8 cellular contexts compared by ENCODE assay signal in genomic region chr3:31533169-31533870, GRCh38. TPM values are rescaled to one million over a fixed set of nuclear protein-coding genes. Genes with fewer than 3 reads are reported as not detected.
DNase-seq lines count a peak whose midpoint lies in the region; ATAC-seq and TF ChIP-seq lines count a peak whose summit lies in the region.

No MANE protein-coding gene starts in this region.

- TF ChIP-seq CTCF in CD14-positive monocyte (IDR thresholded peaks at IDR 0.05) (no peak), lower leg skin (IDR thresholded peaks at IDR 0.05) (no peak)

- peak; percentile 1 for ATAC-seq in GM19467 (IDR thresholded peaks at IDR 0.05; ENCODE audit: unreplicated experiment)

- peak overlapping the region; percentile 92 to 99 (median 94) for H3K27ac Mint-ChIP-seq in CD14-positive monocyte

- H3K4me3 Mint-ChIP-seq in CD14-positive monocyte, result peak overlapping the region; percentile 97 to 99

- no peaks in the 10 kb centered on the region for H3K27me3 Mint-ChIP-seq in CD14-positive monocyte (ENCODE audit: low read depth in 3 of 3)

- H3K36me3 ChIP-seq in HUES64 (ENCODE audit: insufficient read depth, low read length), result no peaks in the 10 kb centered on the region

- peaks cover 46% of the 10 kb centered on the region for H3K4me1 ChIP-seq in HUES64 (ENCODE audit: insufficient read depth, low read length)

- peak overlapping the region; percentile 98 for H3K9ac ChIP-seq in HUES64 (ENCODE audit: low read depth, low read length)

- intact Hi-C loops in CD14-positive monocyte (cut with micrococcal nuclease), result loop anchor here (10.0 kb wide), 1 partner anchor 299 kb away; no protein-coding TSS in a partner anchor
- intact Hi-C loops in lower leg skin (cut with DNase I; ENCODE audit: low total_unique reads), result no loop called here

- H3K4me1 Mint-ChIP-seq in CD14-positive monocyte, result peaks cover 34% of the 10 kb centered on the region

- H3K36me3 Mint-ChIP-seq in CD14-positive monocyte, result no peaks in the 10 kb centered on the region

- H3K27ac ChIP-seq in HUES64 (ENCODE audit: low read depth, low read length) (peak overlapping the region; percentile 99), cingulate gyrus (ENCODE audit: low read depth, low read length) (peak overlapping the region; percentile 88)

- H3K9me3 Mint-ChIP-seq in CD14-positive monocyte, result no peaks in the 10 kb centered on the region

- H3K9me3 ChIP-seq in HUES64 (ENCODE audit: insufficient read depth, low read depth, low read length), result no peaks in the 10 kb centered on the region

- no peaks in the 10 kb centered on the region for H3K27me3 ChIP-seq in HUES64 (ENCODE audit: insufficient read depth, low read length)

- no peak for TF ChIP-seq POLR2A in lower leg skin (IDR thresholded peaks at IDR 0.05)

- under 1% methylated on average over 79 of the region's 79 CpGs for WGBS in HUES64
- 1% methylated on average over 23 to 58 of the region's 79 CpGs for WGBS in lower leg skin, 2 donors

- peak; percentile 60 for DNase-seq in CD14-positive monocyte (ENCODE audit: low spot score)
- DNase-seq in activated CD4-positive, alpha-beta T cell treated with anti-CD3 and anti-CD28 coated beads for 24 hours (ENCODE audit: low read depth in 2 of 2), result peak; percentile 33 to 39
- DNase-seq in lower leg skin (ENCODE audit: low spot score in 2 of 2), result peak; percentile 43 to 93
- DNase-seq in stimulated activated CD4-positive, alpha-beta T cell treated with anti-CD3 and anti-CD28 coated beads, TNF-alpha, amount 100 ng/mL, for 24 hours (ENCODE audit: low read depth in 3 of 3), result peak; percentile 18 to 46 (median 28)
- DNase-seq in inferior parietal cortex (ENCODE audit: extremely low spot score), result no peak

- H3K4me3 ChIP-seq in HUES64 (ENCODE audit: low read length) (peak overlapping the region; percentile 85), lower leg skin (ENCODE audit: low read depth, poor library complexity, severe bottlenecking) (peak overlapping the region; percentile 99)

RNA-seq across cellular contexts. Expression of gene STT3B, which starts 0.6 kb away (rescaled TPM):
- polyA plus RNA-seq in CD14-positive monocyte, result 10 to 100 TPM; 86.3 to 97.0 TPM
- 103 TPM for polyA plus RNA-seq in HUES64 (2013, experiment 1 of 2)
- 129 TPM for polyA plus RNA-seq in HUES64 (2013, experiment 2 of 2)
- total RNA-seq in lower leg skin, result 10 to 100 TPM; 65.5 to 87.3 (median 76.2) TPM
